26 cellular contexts compared by ENCODE assay signal in genomic region chr6:150695652-150696051, GRCh38.
DNase-seq lines count a peak whose midpoint lies in the region; ATAC-seq, FAIRE-seq and TF ChIP-seq lines count a peak whose summit lies in the region.
"Had no signal": no experiment of that assay in that cellular context is flagged by ENCODE, and none has a peak within 500 bp of the region (broad histone marks: within the 10 kb centered on the region; RNA-seq: fewer than 3 reads in every experiment).

No MANE protein-coding gene starts in this region.

- H3K4me2 ChIP-seq in GM23248 (ENCODE audit: unreplicated experiment) (no peak overlapping the region), HepG2 (ENCODE audit: low read depth, low read length) (no peak overlapping the region)

- H3K4me1 ChIP-seq in A673 (ENCODE audit: insufficient read depth, low read length, poor library complexity, severe bottlenecking) (peaks cover 36% of the 10 kb centered on the region), GM23248 (ENCODE audit: insufficient read depth) (no peaks in the 10 kb centered on the region), mesodermal cell (ENCODE audit: control insufficient read depth, insufficient read depth, low read length, poor library complexity, severe bottlenecking) (peaks cover 9% of the 10 kb centered on the region), HepG2 (ENCODE audit: insufficient read depth, low read length) (no peaks in the 10 kb centered on the region)

- no peaks in the 10 kb centered on the region for H3F3A ChIP-seq in GM23248 (ENCODE audit: insufficient read depth)

- no peak for FAIRE-seq in HepG2 (lab: Jason Lieb, UNC)
- FAIRE-seq: bronchial epithelial cell had no signal

- no peak overlapping the region for H3K4me3 ChIP-seq in A673 (ENCODE audit: low read depth, low read length, poor library complexity, severe bottlenecking)
- H3K4me3 ChIP-seq in GM23248, result no peak overlapping the region
- H3K4me3 ChIP-seq in mesodermal cell (ENCODE audit: extremely low read depth, insufficient read depth, low read length, poor library complexity, severe bottlenecking), result no peak overlapping the region
- no peak overlapping the region for H3K4me3 ChIP-seq in HepG2 (replicated peaks in 1 of 3; ENCODE audit: insufficient read depth in 1 of 3, low read depth in 2 of 3, low read length in 3 of 3)
- H3K4me3 ChIP-seq: heart right ventricle, tibial nerve had no signal

- TF ChIP-seq POLR2A in HepG2 (IDR thresholded peaks at IDR 0.05; ENCODE audit: insufficient read depth in 1 of 2, low read depth in 2 of 2, low read length in 2 of 2), result no peak

- no peak for TF ChIP-seq EP300 in HepG2 (IDR thresholded peaks at IDR 0.05; ENCODE audit: low read depth in 2 of 2, low read length in 2 of 2)
- TF ChIP-seq EP300 in HepG2 (CRISPR knock-in tag; IDR thresholded peaks at IDR 0.05; ENCODE audit: borderline replicate concordance), result no peak

- intact Hi-C loops in A673 (cut with micrococcal nuclease; ENCODE audit: unreplicated experiment) (no loop called here), HepG2 (cut with micrococcal nuclease; ENCODE audit: unreplicated experiment) (no loop called here)

- H3K9ac ChIP-seq in GM23248 (no peak overlapping the region), HepG2 (ENCODE audit: insufficient read depth, low read depth, low read length) (no peak overlapping the region)

- in situ Hi-C loops in GM23248 (cut with MboI), result no loop called here
- in situ Hi-C loops in HepG2 (cut with HindIII; ENCODE audit: extremely low pct_ligation_motif_present, low pct_unique_long_range_greater_than_20kb), result no loop called here

- H3K36me3 ChIP-seq in A673 (ENCODE audit: insufficient read depth, low read length, poor library complexity, severe bottlenecking) (no peaks in the 10 kb centered on the region), GM23248 (ENCODE audit: low read depth) (no peaks in the 10 kb centered on the region), mesodermal cell (ENCODE audit: control insufficient read depth, insufficient read depth, low read length) (no peaks in the 10 kb centered on the region), HepG2 (replicated peaks in 1 of 2; ENCODE audit: control insufficient read depth in 1 of 2, insufficient read depth in 2 of 2, low read length in 2 of 2) (no peaks in the 10 kb centered on the region)
- H3K36me3 ChIP-seq: heart right ventricle, tibial nerve had no signal

- H3K79me2 ChIP-seq in GM23248 (ENCODE audit: insufficient read depth) (no peaks in the 10 kb centered on the region), HepG2 (ENCODE audit: insufficient read depth, low read length) (no peaks in the 10 kb centered on the region)

- POLR2A ChIA-PET in A673 (lab: Charles Lee; ENCODE audit: low non-redundant PET) (no interaction called here), HepG2 (lab: Yijun Ruan, JAX) (no interaction called here)

- no peak for ATAC-seq in GM19395 (IDR thresholded peaks at IDR 0.05; ENCODE audit: unreplicated experiment)
- no peak for ATAC-seq in HepG2
- ATAC-seq: naive thymus-derived CD4-positive, alpha-beta T cell had no signal

- DNase-seq in A673 (ENCODE audit: low spot score) (peak; percentile 39), GM23248 (peak; percentile 14), amniotic epithelial cell (ENCODE audit: low read depth) (peak; percentile 7), HepG2 (ENCODE audit: low spot score) (no peak)
- DNase-seq in stimulated activated CD4-positive, alpha-beta T cell treated with anti-CD3 and anti-CD28 coated beads, Interleukin-4, amount 100 ng/mL, for 4 hours, result no peak
- no peak for DNase-seq in stimulated activated CD4-positive, alpha-beta T cell treated with anti-CD3 and anti-CD28 coated beads, Interleukin-2, amount 100 ng/mL, for 24 hours
- DNase-seq: activated CD4-positive, alpha-beta memory T cell treated with anti-CD3 and anti-CD28 coated beads, Interleukin-2, amount 10 ng/mL, durations not matched to agents 7 days and 5 days; C1 segment of cervical spinal cord; COR-L47; effector CD4-positive, alpha-beta T cell; erythroblast; foreskin melanocyte; GF-D8; heart right ventricle; Kasumi-1; left cardiac atrium; naive thymus-derived CD4-positive, alpha-beta T cell; SIG-M5; stimulated activated CD8-positive, alpha-beta memory T cell treated with anti-CD3 and anti-CD28 coated beads, Interleukin-4, amount 100 ng/mL, for 48 hours; SW 1271; T1000 had no signal

- H4K20me1 ChIP-seq in GM23248 (ENCODE audit: insufficient read depth) (no peaks in the 10 kb centered on the region), HepG2 (ENCODE audit: insufficient read depth, low read length) (no peaks in the 10 kb centered on the region)

- no peak for TF ChIP-seq RAD21 in HepG2 (CRISPR knock-in tag; IDR thresholded peaks at IDR 0.05)

- TF ChIP-seq CTCF in A673 (conservative IDR thresholded peaks at IDR 0.05; ENCODE audit: low read depth, low read length) (no peak), HepG2 (CRISPR knock-in tag; IDR thresholded peaks at IDR 0.05) (no peak)

- H3K27me3 ChIP-seq in A673 (replicated peaks; ENCODE audit: insufficient read depth, low read depth, low read length, poor library complexity) (no peaks in the 10 kb centered on the region), GM23248 (replicated peaks; ENCODE audit: insufficient read depth) (no peaks in the 10 kb centered on the region), HepG2 (ENCODE audit: control insufficient read depth in 1 of 2, insufficient read depth in 2 of 2, low read length in 2 of 2) (no peaks in the 10 kb centered on the region; a peak in 1 of 5 replicates)
- H3K27me3 ChIP-seq: heart right ventricle, tibial nerve had no signal

- WGBS in GM23248 (ENCODE audit: low coverage in 1 of 2, low lambda C conversion rate in 2 of 2, missing lambda C conversion rate in 2 of 2), 2 experiments, result 54 to 67% methylated on average over 2 of the region's 2 CpGs
- 100% methylated on average over 1 of the region's 2 CpGs; no CpG with 5 or more reads in 1 of the 2 experiments for WGBS in mesodermal cell (ENCODE audit: insufficient coverage in 2 of 2), 2 experiments
- WGBS in HepG2 (ENCODE audit: low lambda C conversion rate), result 18% methylated on average over 2 of the region's 2 CpGs

- H3K27ac ChIP-seq in A673 (ENCODE audit: low read depth, low read length, poor library complexity, severe bottlenecking) (peak overlapping the region; percentile 58), GM23248 (no peak overlapping the region), mesodermal cell (ENCODE audit: low read depth, low read length, severe bottlenecking) (peak overlapping the region; percentile 66), HepG2 (ENCODE audit: extremely low read length, insufficient read depth, low read length) (no peak overlapping the region)
- H3K27ac ChIP-seq: HL-60, tibial nerve had no signal

- BruUV-seq in A673 (replicated peaks; lab: Mats Ljungman, UMichigan) (no TSS peak), HepG2 (replicated peaks; lab: Mats Ljungman, UMichigan) (no TSS peak)

- no peaks in the 10 kb centered on the region for H3K9me2 ChIP-seq in GM23248 (ENCODE audit: insufficient read depth)

- H2AFZ ChIP-seq in GM23248 (no peak overlapping the region), HepG2 (ENCODE audit: low read length) (no peak overlapping the region)

- no peaks in the 10 kb centered on the region for H3K9me3 ChIP-seq in A673 (ENCODE audit: low read depth, low read length, poor library complexity, severe bottlenecking)
- H3K9me3 ChIP-seq in GM23248 (ENCODE audit: low read depth), result no peaks in the 10 kb centered on the region
- no peaks in the 10 kb centered on the region for H3K9me3 ChIP-seq in mesodermal cell (ENCODE audit: control insufficient read depth, low read length)
- H3K9me3 ChIP-seq in HepG2 (ENCODE audit: low read length), result no peaks in the 10 kb centered on the region
- H3K9me3 ChIP-seq: heart right ventricle, tibial nerve had no signal

- CTCF ChIA-PET in A673 (lab: Charles Lee), result interaction anchor here (0.6 to 1.3 kb wide), 3 partner anchors 24 to 277 kb away, joined by 3 to 7 read pairs (median 3); no protein-coding TSS in a partner anchor
- CTCF ChIA-PET in HepG2 (lab: Yijun Ruan, JAX; ENCODE audit: low intra/inter-chr PET ratio, low total read pairs), result no interaction called here

TF ChIP-seq in HepG2, 621 proteins besides CTCF, POLR2A, EP300 and RAD21 (continues in another document):
- no peak for TF ChIP-seq ZNF530 (CRISPR knock-in tag; IDR thresholded peaks at IDR 0.05; ENCODE audit: low read depth)
- TF ChIP-seq ZNF891 (CRISPR knock-in tag; IDR thresholded peaks at IDR 0.05), result no peak
- TF ChIP-seq ZNF282 (IDR thresholded peaks at IDR 0.05; ENCODE audit: partially characterized antibody), result no peak
- no peak for TF ChIP-seq RNF2 (conservative IDR thresholded peaks at IDR 0.05; ENCODE audit: low read depth)
- no peak for TF ChIP-seq SMC3 (IDR thresholded peaks at IDR 0.05; ENCODE audit: low read length)
- no peak for TF ChIP-seq ARID3A (IDR thresholded peaks at IDR 0.05; ENCODE audit: low read depth, low read length)
- no peak for TF ChIP-seq ZNF572 (CRISPR knock-in tag; IDR thresholded peaks at IDR 0.05)
- no peak for TF ChIP-seq ZNF552 (CRISPR knock-in tag; IDR thresholded peaks at IDR 0.05; ENCODE audit: borderline replicate concordance)
- no peak for TF ChIP-seq NPAS2 (CRISPR knock-in tag; IDR thresholded peaks at IDR 0.05; ENCODE audit: borderline replicate concordance)
- no peak for TF ChIP-seq ZNF775 (CRISPR knock-in tag; IDR thresholded peaks at IDR 0.05; ENCODE audit: borderline replicate concordance)
- no peak for TF ChIP-seq ERF (CRISPR knock-in tag; IDR thresholded peaks at IDR 0.05)

Comparison
In these comparisons a context has a peak if more than half of its experiments do, and no peak if none do; other contexts are left out.
1. DNase-seq: peak in A673 (single experiment), GM23248 (single experiment) and amniotic epithelial cell (single experiment); none in stimulated activated CD4-positive, alpha-beta T cell treated with anti-CD3 and anti-CD28 coated beads, Interleukin-4, amount 100 ng/mL, for 4 hours (0 of 2), stimulated activated CD4-positive, alpha-beta T cell treated with anti-CD3 and anti-CD28 coated beads, Interleukin-2, amount 100 ng/mL, for 24 hours (0 of 2) and HepG2 (single experiment).
2. H3K27ac ChIP-seq: peak in A673 (single experiment) and mesodermal cell (single experiment); none in GM23248 (single experiment) and HepG2 (single experiment).